In the genomic region with DNA sequence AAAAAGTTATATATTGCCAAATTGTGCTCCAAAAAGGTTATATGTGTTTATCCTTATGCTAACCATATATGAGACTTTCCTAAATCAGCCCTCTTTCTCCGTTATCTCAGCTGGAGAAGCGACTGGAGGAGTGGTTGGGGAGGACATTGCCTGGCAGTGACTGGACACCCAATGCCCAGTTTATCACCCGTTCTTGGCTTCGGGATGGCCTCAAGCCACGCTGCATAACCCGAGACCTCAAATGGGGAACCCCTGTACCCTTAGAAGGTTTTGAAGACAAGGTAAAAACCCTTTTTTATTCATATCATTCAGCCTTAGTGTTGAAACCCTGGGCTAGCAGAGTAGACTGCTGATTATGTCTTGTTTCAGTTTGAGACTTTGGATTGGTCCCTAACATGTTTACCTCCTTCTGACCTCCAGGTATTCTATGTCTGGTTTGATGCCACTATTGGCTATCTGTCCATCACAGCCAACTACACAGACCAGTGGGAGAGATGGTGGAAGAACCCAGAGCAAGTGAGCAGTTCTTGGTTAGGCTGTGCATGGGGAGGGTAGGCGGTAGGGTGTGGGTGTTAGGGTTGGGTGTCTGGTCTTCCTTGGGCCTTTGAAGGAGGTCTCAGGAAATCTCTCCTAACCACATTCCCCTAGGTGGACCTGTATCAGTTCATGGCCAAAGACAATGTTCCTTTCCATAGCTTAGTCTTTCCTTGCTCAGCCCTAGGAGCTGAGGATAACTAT, we compare ENCODE assay signal across 1 cellular context.
TF ChIP-seq lines count a peak whose summit lies in the region.

No MANE protein-coding gene starts in this region.

TF ChIP-seq in K562, 482 proteins besides CTCF, POLR2A, EP300 and RAD21:
- TF ChIP-seq ZBTB40 (IDR thresholded peaks at IDR 0.05) (no peak), ZBTB40 (CRISPR knock-in tag; IDR thresholded peaks at IDR 0.05) (0 out of 2 replicates have a peak, but pooled peaks have one; percentile 7), MCM3 (IDR thresholded peaks at IDR 0.05) (no peak), POLR2AphosphoS5 (IDR thresholded peaks at IDR 0.05; ENCODE audit: control insufficient read depth, insufficient read depth, low read depth, low read length) (peak; percentile 27; the same call in 1 of the 2 replicates)
